18 cellular contexts compared by ENCODE assay signal in the genomic region with DNA sequence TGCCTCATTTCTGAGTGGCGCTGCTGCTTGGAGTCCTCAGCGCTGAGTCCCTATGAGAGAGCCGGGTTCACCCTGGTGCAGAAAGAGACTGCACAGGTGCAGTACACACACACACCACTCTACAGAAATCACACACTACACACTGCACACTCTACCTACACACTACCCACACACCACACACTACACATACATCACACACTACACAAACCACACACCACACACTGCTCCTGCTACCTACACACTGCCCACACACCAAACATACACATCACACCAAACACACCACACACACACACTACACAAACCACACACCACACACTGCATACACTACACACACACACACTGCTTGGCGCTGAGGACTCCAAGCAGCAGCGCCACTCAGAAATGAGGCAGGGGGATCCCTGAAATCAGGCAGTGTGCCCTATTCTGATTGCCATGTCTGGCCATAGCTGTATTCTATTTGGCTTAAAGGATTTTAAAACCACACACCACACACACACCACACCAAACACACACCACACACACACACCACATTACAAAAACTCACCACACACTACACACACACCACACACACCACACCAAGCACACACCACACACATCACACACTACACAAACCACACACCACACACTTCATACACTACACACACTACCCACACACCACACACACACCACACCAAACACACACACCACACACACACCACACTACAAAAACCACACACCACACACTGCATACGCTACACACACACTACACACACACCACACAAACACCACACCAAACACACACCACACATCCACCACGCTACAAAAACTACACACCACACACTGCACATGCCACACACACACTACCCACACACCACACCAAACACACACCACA. TPM values are rescaled to one million over a fixed set of nuclear protein-coding genes. Genes with fewer than 3 reads are reported as not detected.
DNase-seq lines count a peak whose midpoint lies in the region; ATAC-seq and TF ChIP-seq lines count a peak whose summit lies in the region.
"Had no signal": no experiment of that assay in that cellular context is flagged by ENCODE, and none has a peak within 500 bp of the region (broad histone marks: within the 10 kb centered on the region; RNA-seq: fewer than 3 reads in every experiment).

No MANE protein-coding gene starts in this region.

- H2BK15ac ChIP-seq in neuronal stem cell (ENCODE audit: low read length): peak overlapping the region; percentile 83

- CTCF ChIA-PET in activated CD4-positive, alpha-beta T cell treated with anti-CD3 and anti-CD28 coated beads for 36 hours (lab: Charles Lee): no interaction called here

- H3K79me1 ChIP-seq in neuronal stem cell (ENCODE audit: low read depth, low read length): peaks cover 10% of the 10 kb centered on the region

- DNase-seq in activated CD4-positive, alpha-beta T cell treated with anti-CD3 and anti-CD28 coated beads for 36 hours: no peak
- no peak for DNase-seq in activated CD4-positive, alpha-beta T cell treated with anti-CD3 and anti-CD28 coated beads for 4 hours
- DNase-seq in RPMI8226 (peak; percentile 39), neuronal stem cell (ENCODE audit: low spot score) (no peak), NCI-H2227 (lab: John Stamatoyannopoulos, UW; ENCODE audit: unreplicated experiment) (no peak), mucosa of descending colon (no peak)
- DNase-seq: 8988T, C1 segment of cervical spinal cord, GOT3, NCI-H2029 treated with DMSO at 0.1 percent for 48 hours, NCI-H524 treated with DMSO at 0.1 percent for 48 hours, transverse colon had no signal

- peak overlapping the region; percentile 77 for H3K23ac ChIP-seq in neuronal stem cell (ENCODE audit: low read depth, low read length, poor library complexity)

- no peak overlapping the region for H3K4me3 Mint-ChIP-seq in activated CD4-positive, alpha-beta T cell treated with anti-CD3 and anti-CD28 coated beads for 36 hours
- H3K4me3 Mint-ChIP-seq: mesothelial cell of epicardium; neural progenitor cell; stimulated activated memory B cell treated with anti-CD40 and anti-IgM and Interleukin-4, amounts not matched to agents 10 μg/mL and 1 μg/mL and 100 μg/mL, for 72 hours had no signal

- peak overlapping the region; percentile 37 for H3K4ac ChIP-seq in neuronal stem cell (ENCODE audit: low read length)

- H3K4me1 ChIP-seq in neuronal stem cell (ENCODE audit: control insufficient read depth in 2 of 2, insufficient read depth in 1 of 2, low read depth in 1 of 2, low read length in 2 of 2) (peaks cover 0 to 12% of the 10 kb centered on the region in 2 donors), mucosa of descending colon (ENCODE audit: low read depth) (no peaks in the 10 kb centered on the region)
- H3K4me1 ChIP-seq: neural progenitor cell, SJSA1, transverse colon had no signal

- peaks cover 0 to 12% of the 10 kb centered on the region in 2 donors for H3K9me3 ChIP-seq in neuronal stem cell (replicated peaks in 1 of 2; ENCODE audit: control insufficient read depth in 2 of 2, insufficient read depth in 1 of 2, low read depth in 1 of 2, low read length in 2 of 2)
- no peaks in the 10 kb centered on the region for H3K9me3 ChIP-seq in mucosa of descending colon
- H3K9me3 ChIP-seq: SJSA1, transverse colon had no signal

- peak overlapping the region; percentile 75 for H2BK12ac ChIP-seq in neuronal stem cell (ENCODE audit: low read length)

- no peak overlapping the region for H3K27ac ChIP-seq in neuronal stem cell (replicated peaks; ENCODE audit: low read length)
- H3K27ac ChIP-seq: neural progenitor cell, SJSA1, transverse colon had no signal

- H3K27me3 ChIP-seq in neuronal stem cell (ENCODE audit: control insufficient read depth in 3 of 3, insufficient read depth in 3 of 3, low read depth in 1 of 3, low read length in 3 of 3): peaks cover 0 to 12% (median 10%) of the 10 kb centered on the region in 3 experiments
- H3K27me3 ChIP-seq: neural progenitor cell had no signal

- no peak for TF ChIP-seq CTCF in mucosa of descending colon (IDR thresholded peaks at IDR 0.05)

- H4K91ac ChIP-seq in neuronal stem cell (ENCODE audit: low read depth, low read length, poor library complexity): peak overlapping the region; percentile 96

- H3K27me3 Mint-ChIP-seq in activated CD4-positive, alpha-beta T cell treated with anti-CD3 and anti-CD28 coated beads for 36 hours: no peaks in the 10 kb centered on the region
- H3K27me3 Mint-ChIP-seq: stimulated activated memory B cell treated with anti-CD40 and anti-IgM and Interleukin-4, amounts not matched to agents 10 μg/mL and 1 μg/mL and 100 μg/mL, for 72 hours had no signal

- H3K18ac ChIP-seq in neuronal stem cell (ENCODE audit: low read length): peak overlapping the region; percentile 35

- H3K4me3 ChIP-seq in neuronal stem cell (ENCODE audit: low read length in 2 of 2) (peak overlapping the region in 1 of 2 donors; percentile 75), mucosa of descending colon (no peak overlapping the region)
- H3K4me3 ChIP-seq: neural progenitor cell, SJSA1, transverse colon had no signal

- peak overlapping the region; percentile 35 for H2AK5ac ChIP-seq in neuronal stem cell (ENCODE audit: low read depth, low read length)

- intact Hi-C loops in activated CD4-positive, alpha-beta T cell treated with anti-CD3 and anti-CD28 coated beads for 36 hours (cut with DNase I, micrococcal nuclease): no loop called here
- intact Hi-C loops in mucosa of descending colon (cut with DNase I, micrococcal nuclease): no loop called here

- no peak overlapping the region for H2BK5ac ChIP-seq in neuronal stem cell (ENCODE audit: low read length)

- peak; percentile 50 for ATAC-seq in activated CD4-positive, alpha-beta T cell treated with anti-CD3 and anti-CD28 coated beads for 36 hours
- ATAC-seq in mucosa of descending colon: no peak

- POLR2A ChIA-PET in activated CD4-positive, alpha-beta T cell treated with anti-CD3 and anti-CD28 coated beads for 36 hours (lab: Charles Lee): interaction anchor here (0.6 kb wide), 1 partner anchor 1131 kb away, joined by 4 read pairs; no protein-coding TSS in a partner anchor

- peak overlapping the region; percentile 72 for H4K8ac ChIP-seq in neuronal stem cell (ENCODE audit: low read depth, low read length)

- H3K36me3 ChIP-seq in neuronal stem cell (replicated peaks in 1 of 2; ENCODE audit: control insufficient read depth in 2 of 2, insufficient read depth in 2 of 2, low read length in 2 of 2): peaks cover 0 to 3% of the 10 kb centered on the region in 2 donors
- no peaks in the 10 kb centered on the region for H3K36me3 ChIP-seq in mucosa of descending colon (ENCODE audit: low read depth)
- H3K36me3 ChIP-seq: neural progenitor cell, SJSA1, transverse colon had no signal

- no peak overlapping the region for H3K27ac Mint-ChIP-seq in activated CD4-positive, alpha-beta T cell treated with anti-CD3 and anti-CD28 coated beads for 36 hours
- H3K27ac Mint-ChIP-seq: mesothelial cell of epicardium; neural progenitor cell; stimulated activated memory B cell treated with anti-CD40 and anti-IgM and Interleukin-4, amounts not matched to agents 10 μg/mL and 1 μg/mL and 100 μg/mL, for 72 hours had no signal

- H3K9ac ChIP-seq in neuronal stem cell (ENCODE audit: low read depth, low read length, poor library complexity): peak overlapping the region; percentile 63
- H3K9ac ChIP-seq: neural progenitor cell had no signal

- no peaks in the 10 kb centered on the region for H3K9me3 Mint-ChIP-seq in activated CD4-positive, alpha-beta T cell treated with anti-CD3 and anti-CD28 coated beads for 36 hours (ENCODE audit: low read depth)
- H3K9me3 Mint-ChIP-seq: mesothelial cell of epicardium; neural progenitor cell; stimulated activated memory B cell treated with anti-CD40 and anti-IgM and Interleukin-4, amounts not matched to agents 10 μg/mL and 1 μg/mL and 100 μg/mL, for 72 hours had no signal

- peaks cover 8% of the 10 kb centered on the region for H3K4me1 Mint-ChIP-seq in activated CD4-positive, alpha-beta T cell treated with anti-CD3 and anti-CD28 coated beads for 36 hours
- H3K4me1 Mint-ChIP-seq: neural progenitor cell had no signal

- H3K4me2 ChIP-seq in neuronal stem cell (ENCODE audit: insufficient read depth, low read length, poor library complexity, severe bottlenecking): peak overlapping the region; percentile 0
- H3K4me2 ChIP-seq: neural progenitor cell had no signal

- no peak overlapping the region for H2BK120ac ChIP-seq in neuronal stem cell (ENCODE audit: low read depth, low read length)

- WGBS in neuronal stem cell (ENCODE audit: extremely low coverage in 2 of 2, insufficient read length in 2 of 2, insufficient replicate concordance in 1 of 2), 2 donors: 100% methylated on average over 1 to 2 of the region's 7 CpGs

- no peak overlapping the region for H2AFZ ChIP-seq in neuronal stem cell (ENCODE audit: low read length)

- H3K36me3 Mint-ChIP-seq in activated CD4-positive, alpha-beta T cell treated with anti-CD3 and anti-CD28 coated beads for 36 hours (ENCODE audit: low read depth): no peaks in the 10 kb centered on the region
- H3K36me3 Mint-ChIP-seq: mesothelial cell of epicardium; neural progenitor cell; stimulated activated memory B cell treated with anti-CD40 and anti-IgM and Interleukin-4, amounts not matched to agents 10 μg/mL and 1 μg/mL and 100 μg/mL, for 72 hours had no signal

- peak overlapping the region; percentile 76 for H3K14ac ChIP-seq in neuronal stem cell (ENCODE audit: low read length)

RNA-seq across cellular contexts. Expression of a gene that starts 4.9 kb away (rescaled TPM):
- total RNA-seq in activated CD4-positive, alpha-beta T cell treated with anti-CD3 and anti-CD28 coated beads for 36 hours: under 1 TPM; 0.19 to 0.34 TPM
- not detected for polyA plus RNA-seq in neuronal stem cell (2013, experiment 1 of 2)
- polyA plus RNA-seq in neuronal stem cell (2013, experiment 2 of 2): not detected
- under 1 TPM in 1 of 3 donors, not detected in 2; 0.80 TPM for total RNA-seq in mucosa of descending colon
- total RNA-seq: fibroblast of villous mesenchyme, transverse colon had no signal

RNA-seq across cellular contexts. Expression of a gene that starts 14.6 kb away (rescaled TPM):
- under 1 TPM; 0.25 to 0.30 TPM for total RNA-seq in activated CD4-positive, alpha-beta T cell treated with anti-CD3 and anti-CD28 coated beads for 36 hours
- polyA plus RNA-seq in neuronal stem cell (2013, experiment 1 of 2): not detected
- polyA plus RNA-seq in neuronal stem cell (2013, experiment 2 of 2): 0.01 TPM
- total RNA-seq in mucosa of descending colon: not detected
- total RNA-seq: fibroblast of villous mesenchyme, kidney epithelial cell, SJSA1, transverse colon had no signal

RNA-seq across cellular contexts. Expression of a gene that starts 28.1 kb away (rescaled TPM):
- 100 to 1,000 TPM; 116 to 154 TPM for total RNA-seq in activated CD4-positive, alpha-beta T cell treated with anti-CD3 and anti-CD28 coated beads for 36 hours
- 132 TPM for polyA plus RNA-seq in neuronal stem cell (2013, experiment 1 of 2)
- polyA plus RNA-seq in neuronal stem cell (2013, experiment 2 of 2): 132 TPM
- 100 to 1,000 TPM in 2 of 3 donors, 10 to 100 TPM in 1; 94.5 to 131 (median 116) TPM for total RNA-seq in mucosa of descending colon

RNA-seq across cellular contexts. Expression of a gene that starts 32.1 kb away (rescaled TPM):
- 1 to 10 TPM; 3.5 to 4.1 TPM for total RNA-seq in activated CD4-positive, alpha-beta T cell treated with anti-CD3 and anti-CD28 coated beads for 36 hours
- polyA plus RNA-seq in neuronal stem cell (2013, experiment 1 of 2): not detected
- polyA plus RNA-seq in neuronal stem cell (2013, experiment 2 of 2): 0.04 TPM
- total RNA-seq in mucosa of descending colon: 1 to 10 TPM; 2.2 to 5.7 (median 4.1) TPM
- total RNA-seq: fibroblast of villous mesenchyme had no signal

RNA-seq across cellular contexts. Expression of a gene that starts 48.1 kb away (rescaled TPM):
- total RNA-seq in activated CD4-positive, alpha-beta T cell treated with anti-CD3 and anti-CD28 coated beads for 36 hours: 10 to 100 TPM; 10.0 to 12.2 TPM
- polyA plus RNA-seq in neuronal stem cell (2013, experiment 1 of 2): 36.5 TPM
- 37.1 TPM for polyA plus RNA-seq in neuronal stem cell (2013, experiment 2 of 2)
- total RNA-seq in mucosa of descending colon: 100 to 1,000 TPM; 123 to 302 (median 289) TPM
